1 cellular context compared by ENCODE assay signal in the genomic region with DNA sequence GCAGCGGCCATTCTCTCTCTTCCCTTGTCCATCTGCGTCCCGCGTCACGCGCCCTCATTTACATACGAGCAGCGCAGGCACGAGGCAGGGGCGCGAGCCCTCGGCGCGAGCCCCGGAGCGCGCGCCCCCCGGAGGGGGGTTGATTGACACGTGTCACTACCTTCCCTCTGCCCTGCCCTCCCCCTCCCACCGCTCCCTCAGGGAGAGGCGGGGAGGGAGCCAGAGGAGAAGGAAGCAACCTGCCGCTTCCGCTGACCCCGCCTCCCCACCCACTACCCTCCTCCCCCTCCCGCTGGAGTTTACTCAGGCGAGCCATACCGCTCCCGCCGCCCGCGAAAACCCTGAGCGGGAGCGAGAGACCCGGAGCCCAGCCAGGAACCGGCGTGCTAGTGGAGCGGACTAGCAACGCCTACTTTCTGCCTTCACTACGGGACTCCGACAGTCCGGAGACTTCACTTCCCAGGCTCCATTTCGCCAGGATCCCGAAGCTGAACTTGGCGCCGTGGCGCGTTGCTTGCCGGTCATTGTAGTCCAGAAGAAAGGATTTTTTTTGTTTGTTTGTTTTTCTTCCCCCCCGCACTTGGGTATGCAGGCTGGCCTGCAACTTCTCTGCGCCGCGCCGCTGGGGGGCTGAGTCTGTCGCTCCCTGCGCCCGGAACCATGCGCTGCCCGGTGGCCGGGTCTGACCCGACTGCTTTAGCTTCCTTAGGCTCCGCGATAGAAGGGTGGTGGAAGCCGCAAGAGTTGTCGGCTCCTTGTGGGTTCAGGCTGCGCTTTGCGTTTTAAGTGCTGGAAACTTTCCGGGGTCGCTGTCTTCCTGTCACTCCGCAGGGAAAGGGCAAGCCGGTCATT.
TF ChIP-seq lines count a peak whose summit lies in the region.

A gene (minus strand): TSS at position 36 of the 852 bp plus-strand sequence. CDS start 4 bp downstream, at position 32.

TF ChIP-seq in HepG2, 621 proteins besides CTCF, POLR2A, EP300 and RAD21 (continued from another document and continues in another):
- TF ChIP-seq, protein P1, sequence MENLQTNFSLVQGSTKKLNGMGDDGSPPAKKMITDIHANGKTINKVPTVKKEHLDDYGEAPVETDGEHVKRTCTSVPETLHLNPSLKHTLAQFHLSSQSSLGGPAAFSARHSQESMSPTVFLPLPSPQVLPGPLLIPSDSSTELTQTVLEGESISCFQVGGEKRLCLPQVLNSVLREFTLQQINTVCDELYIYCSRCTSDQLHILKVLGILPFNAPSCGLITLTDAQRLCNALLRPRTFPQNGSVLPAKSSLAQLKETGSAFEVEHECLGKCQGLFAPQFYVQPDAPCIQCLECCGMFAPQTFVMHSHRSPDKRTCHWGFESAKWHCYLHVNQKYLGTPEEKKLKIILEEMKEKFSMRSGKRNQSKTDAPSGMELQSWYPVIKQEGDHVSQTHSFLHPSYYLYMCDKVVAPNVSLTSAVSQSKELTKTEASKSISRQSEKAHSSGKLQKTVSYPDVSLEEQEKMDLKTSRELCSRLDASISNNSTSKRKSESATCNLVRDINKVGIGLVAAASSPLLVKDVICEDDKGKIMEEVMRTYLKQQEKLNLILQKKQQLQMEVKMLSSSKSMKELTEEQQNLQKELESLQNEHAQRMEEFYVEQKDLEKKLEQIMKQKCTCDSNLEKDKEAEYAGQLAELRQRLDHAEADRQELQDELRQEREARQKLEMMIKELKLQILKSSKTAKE (CRISPR knock-in tag; IDR thresholded peaks at IDR 0.05; ENCODE audit: borderline replicate concordance): no peak
- no peak for TF ChIP-seq PHF5A (CRISPR knock-in tag; IDR thresholded peaks at IDR 0.05; ENCODE audit: low read depth, unreplicated experiment)
- no peak for TF ChIP-seq JUND (CRISPR knock-in tag; IDR thresholded peaks at IDR 0.05)
- TF ChIP-seq, protein P2, sequence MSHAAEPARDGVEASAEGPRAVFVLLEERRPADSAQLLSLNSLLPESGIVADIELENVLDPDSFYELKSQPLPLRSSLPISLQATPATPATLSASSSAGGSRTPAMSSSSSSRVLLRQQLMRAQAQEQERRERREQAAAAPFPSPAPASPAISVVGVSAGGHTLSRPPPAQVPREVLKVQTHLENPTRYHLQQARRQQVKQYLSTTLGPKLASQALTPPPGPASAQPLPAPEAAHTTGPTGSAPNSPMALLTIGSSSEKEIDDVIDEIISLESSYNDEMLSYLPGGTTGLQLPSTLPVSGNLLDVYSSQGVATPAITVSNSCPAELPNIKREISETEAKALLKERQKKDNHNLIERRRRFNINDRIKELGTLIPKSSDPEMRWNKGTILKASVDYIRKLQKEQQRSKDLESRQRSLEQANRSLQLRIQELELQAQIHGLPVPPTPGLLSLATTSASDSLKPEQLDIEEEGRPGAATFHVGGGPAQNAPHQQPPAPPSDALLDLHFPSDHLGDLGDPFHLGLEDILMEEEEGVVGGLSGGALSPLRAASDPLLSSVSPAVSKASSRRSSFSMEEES (CRISPR knock-in tag; IDR thresholded peaks at IDR 0.05): peak; percentile 66; the same call in 1 of the 2 replicates
- no peak for TF ChIP-seq ZNF547 (CRISPR knock-in tag; IDR thresholded peaks at IDR 0.05)
- no peak for TF ChIP-seq TP53 (CRISPR knock-in tag; conservative IDR thresholded peaks at IDR 0.05)
- TF ChIP-seq DR1 (CRISPR knock-in tag; IDR thresholded peaks at IDR 0.05): no peak
- TF ChIP-seq, protein P3, sequence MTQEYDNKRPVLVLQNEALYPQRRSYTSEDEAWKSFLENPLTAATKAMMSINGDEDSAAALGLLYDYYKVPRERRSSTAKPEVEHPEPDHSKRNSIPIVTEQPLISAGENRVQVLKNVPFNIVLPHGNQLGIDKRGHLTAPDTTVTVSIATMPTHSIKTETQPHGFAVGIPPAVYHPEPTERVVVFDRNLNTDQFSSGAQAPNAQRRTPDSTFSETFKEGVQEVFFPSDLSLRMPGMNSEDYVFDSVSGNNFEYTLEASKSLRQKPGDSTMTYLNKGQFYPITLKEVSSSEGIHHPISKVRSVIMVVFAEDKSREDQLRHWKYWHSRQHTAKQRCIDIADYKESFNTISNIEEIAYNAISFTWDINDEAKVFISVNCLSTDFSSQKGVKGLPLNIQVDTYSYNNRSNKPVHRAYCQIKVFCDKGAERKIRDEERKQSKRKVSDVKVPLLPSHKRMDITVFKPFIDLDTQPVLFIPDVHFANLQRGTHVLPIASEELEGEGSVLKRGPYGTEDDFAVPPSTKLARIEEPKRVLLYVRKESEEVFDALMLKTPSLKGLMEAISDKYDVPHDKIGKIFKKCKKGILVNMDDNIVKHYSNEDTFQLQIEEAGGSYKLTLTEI (CRISPR knock-in tag; conservative IDR thresholded peaks at IDR 0.05): no peak
- TF ChIP-seq RBFOX2 (IDR thresholded peaks at IDR 0.05; ENCODE audit: low read depth, low read length): no peak
- TF ChIP-seq GATAD2A (CRISPR knock-in tag; IDR thresholded peaks at IDR 0.05): peak; percentile 64; the same call in 1 of the 2 replicates
- TF ChIP-seq THYN1 (CRISPR knock-in tag; IDR thresholded peaks at IDR 0.05; ENCODE audit: borderline replicate concordance, low read depth): peak; percentile 85; the same call in 1 of the 2 replicates
- peak; percentile 66; the same call in 1 of the 2 replicates for TF ChIP-seq ZNF788 (CRISPR knock-in tag; IDR thresholded peaks at IDR 0.05; ENCODE audit: borderline replicate concordance)
- TF ChIP-seq SRY (CRISPR knock-in tag; IDR thresholded peaks at IDR 0.05): no peak
- TF ChIP-seq MEF2D (CRISPR knock-in tag; IDR thresholded peaks at IDR 0.05): no peak
- TF ChIP-seq NFYC (CRISPR knock-in tag; IDR thresholded peaks at IDR 0.05): no peak; the same call in 1 of the 2 replicates
- no peak for TF ChIP-seq SMARCE1 (IDR thresholded peaks at IDR 0.05; ENCODE audit: borderline replicate concordance)
- peak; percentile 56; the same call in 1 of the 2 replicates for TF ChIP-seq GATAD1 (CRISPR knock-in tag; IDR thresholded peaks at IDR 0.05)
- TF ChIP-seq MTA3 (CRISPR knock-in tag; IDR thresholded peaks at IDR 0.05): no peak
- peak; percentile 93 for TF ChIP-seq ZNF292 (CRISPR knock-in tag; IDR thresholded peaks at IDR 0.05; ENCODE audit: borderline replicate concordance, low read depth)
- TF ChIP-seq, protein P4, sequence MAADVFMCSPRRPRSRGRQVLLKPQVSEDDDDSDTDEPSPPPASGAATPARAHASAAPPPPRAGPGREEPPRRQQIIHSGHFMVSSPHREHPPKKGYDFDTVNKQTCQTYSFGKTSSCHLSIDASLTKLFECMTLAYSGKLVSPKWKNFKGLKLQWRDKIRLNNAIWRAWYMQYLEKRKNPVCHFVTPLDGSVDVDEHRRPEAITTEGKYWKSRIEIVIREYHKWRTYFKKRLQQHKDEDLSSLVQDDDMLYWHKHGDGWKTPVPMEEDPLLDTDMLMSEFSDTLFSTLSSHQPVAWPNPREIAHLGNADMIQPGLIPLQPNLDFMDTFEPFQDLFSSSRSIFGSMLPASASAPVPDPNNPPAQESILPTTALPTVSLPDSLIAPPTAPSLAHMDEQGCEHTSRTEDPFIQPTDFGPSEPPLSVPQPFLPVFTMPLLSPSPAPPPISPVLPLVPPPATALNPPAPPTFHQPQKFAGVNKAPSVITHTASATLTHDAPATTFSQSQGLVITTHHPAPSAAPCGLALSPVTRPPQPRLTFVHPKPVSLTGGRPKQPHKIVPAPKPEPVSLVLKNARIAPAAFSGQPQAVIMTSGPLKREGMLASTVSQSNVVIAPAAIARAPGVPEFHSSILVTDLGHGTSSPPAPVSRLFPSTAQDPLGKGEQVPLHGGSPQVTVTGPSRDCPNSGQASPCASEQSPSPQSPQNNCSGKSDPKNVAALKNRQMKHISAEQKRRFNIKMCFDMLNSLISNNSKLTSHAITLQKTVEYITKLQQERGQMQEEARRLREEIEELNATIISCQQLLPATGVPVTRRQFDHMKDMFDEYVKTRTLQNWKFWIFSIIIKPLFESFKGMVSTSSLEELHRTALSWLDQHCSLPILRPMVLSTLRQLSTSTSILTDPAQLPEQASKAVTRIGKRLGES (CRISPR knock-in tag; IDR thresholded peaks at IDR 0.05; ENCODE audit: borderline replicate concordance): no peak
- TF ChIP-seq KDM4B (CRISPR knock-in tag; IDR thresholded peaks at IDR 0.05): no peak
- 0 out of 2 replicates have a peak, but pooled peaks have one; percentile 22 for TF ChIP-seq ZNF543 (CRISPR knock-in tag; IDR thresholded peaks at IDR 0.05)
- peak; percentile 64; the same call in 1 of the 2 replicates for TF ChIP-seq RNF2 (conservative IDR thresholded peaks at IDR 0.05; ENCODE audit: low read depth)
- TF ChIP-seq, protein P5, sequence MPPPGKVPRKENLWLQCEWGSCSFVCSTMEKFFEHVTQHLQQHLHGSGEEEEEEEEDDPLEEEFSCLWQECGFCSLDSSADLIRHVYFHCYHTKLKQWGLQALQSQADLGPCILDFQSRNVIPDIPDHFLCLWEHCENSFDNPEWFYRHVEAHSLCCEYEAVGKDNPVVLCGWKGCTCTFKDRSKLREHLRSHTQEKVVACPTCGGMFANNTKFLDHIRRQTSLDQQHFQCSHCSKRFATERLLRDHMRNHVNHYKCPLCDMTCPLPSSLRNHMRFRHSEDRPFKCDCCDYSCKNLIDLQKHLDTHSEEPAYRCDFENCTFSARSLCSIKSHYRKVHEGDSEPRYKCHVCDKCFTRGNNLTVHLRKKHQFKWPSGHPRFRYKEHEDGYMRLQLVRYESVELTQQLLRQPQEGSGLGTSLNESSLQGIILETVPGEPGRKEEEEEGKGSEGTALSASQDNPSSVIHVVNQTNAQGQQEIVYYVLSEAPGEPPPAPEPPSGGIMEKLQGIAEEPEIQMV (CRISPR knock-in tag; IDR thresholded peaks at IDR 0.05; ENCODE audit: low read depth): peak; percentile 42; the same call in 1 of the 2 replicates
- no peak for TF ChIP-seq ZNF776 (CRISPR knock-in tag; IDR thresholded peaks at IDR 0.05)
- peak; percentile 70; the same call in 1 of the 2 replicates for TF ChIP-seq YEATS2 (CRISPR knock-in tag; IDR thresholded peaks at IDR 0.05; ENCODE audit: borderline replicate concordance)
- TF ChIP-seq, protein P6, sequence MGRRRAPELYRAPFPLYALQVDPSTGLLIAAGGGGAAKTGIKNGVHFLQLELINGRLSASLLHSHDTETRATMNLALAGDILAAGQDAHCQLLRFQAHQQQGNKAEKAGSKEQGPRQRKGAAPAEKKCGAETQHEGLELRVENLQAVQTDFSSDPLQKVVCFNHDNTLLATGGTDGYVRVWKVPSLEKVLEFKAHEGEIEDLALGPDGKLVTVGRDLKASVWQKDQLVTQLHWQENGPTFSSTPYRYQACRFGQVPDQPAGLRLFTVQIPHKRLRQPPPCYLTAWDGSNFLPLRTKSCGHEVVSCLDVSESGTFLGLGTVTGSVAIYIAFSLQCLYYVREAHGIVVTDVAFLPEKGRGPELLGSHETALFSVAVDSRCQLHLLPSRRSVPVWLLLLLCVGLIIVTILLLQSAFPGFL (CRISPR knock-in tag; IDR thresholded peaks at IDR 0.05): no peak
- 0 out of 2 replicates have a peak, but pooled peaks have one; percentile 53 for TF ChIP-seq ZNF383 (CRISPR knock-in tag; IDR thresholded peaks at IDR 0.05; ENCODE audit: borderline replicate concordance)
- no peak for TF ChIP-seq MIER2 (CRISPR knock-in tag; IDR thresholded peaks at IDR 0.05)
- no peak for TF ChIP-seq ZFP37 (CRISPR knock-in tag; IDR thresholded peaks at IDR 0.05; ENCODE audit: borderline replicate concordance)
- TF ChIP-seq ZSCAN9 (CRISPR knock-in tag; IDR thresholded peaks at IDR 0.05; ENCODE audit: borderline replicate concordance): no peak; the same call in 1 of the 2 replicates
- TF ChIP-seq ZNF446 (CRISPR knock-in tag; IDR thresholded peaks at IDR 0.05): no peak
- TF ChIP-seq JDP2 (CRISPR knock-in tag; IDR thresholded peaks at IDR 0.05; ENCODE audit: borderline replicate concordance): no peak
- TF ChIP-seq GTF3A (CRISPR knock-in tag; conservative IDR thresholded peaks at IDR 0.05): 0 out of 2 replicates have a peak, but pooled peaks have one; percentile 67
- TF ChIP-seq ZNF331 (CRISPR knock-in tag; IDR thresholded peaks at IDR 0.05): no peak
- TF ChIP-seq ZNF431 (CRISPR knock-in tag; IDR thresholded peaks at IDR 0.05; ENCODE audit: borderline replicate concordance, low read depth): no peak
- TF ChIP-seq, protein P7, sequence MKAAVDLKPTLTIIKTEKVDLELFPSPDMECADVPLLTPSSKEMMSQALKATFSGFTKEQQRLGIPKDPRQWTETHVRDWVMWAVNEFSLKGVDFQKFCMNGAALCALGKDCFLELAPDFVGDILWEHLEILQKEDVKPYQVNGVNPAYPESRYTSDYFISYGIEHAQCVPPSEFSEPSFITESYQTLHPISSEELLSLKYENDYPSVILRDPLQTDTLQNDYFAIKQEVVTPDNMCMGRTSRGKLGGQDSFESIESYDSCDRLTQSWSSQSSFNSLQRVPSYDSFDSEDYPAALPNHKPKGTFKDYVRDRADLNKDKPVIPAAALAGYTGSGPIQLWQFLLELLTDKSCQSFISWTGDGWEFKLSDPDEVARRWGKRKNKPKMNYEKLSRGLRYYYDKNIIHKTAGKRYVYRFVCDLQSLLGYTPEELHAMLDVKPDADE (CRISPR knock-in tag; IDR thresholded peaks at IDR 0.05): no peak
- TF ChIP-seq, protein P8, sequence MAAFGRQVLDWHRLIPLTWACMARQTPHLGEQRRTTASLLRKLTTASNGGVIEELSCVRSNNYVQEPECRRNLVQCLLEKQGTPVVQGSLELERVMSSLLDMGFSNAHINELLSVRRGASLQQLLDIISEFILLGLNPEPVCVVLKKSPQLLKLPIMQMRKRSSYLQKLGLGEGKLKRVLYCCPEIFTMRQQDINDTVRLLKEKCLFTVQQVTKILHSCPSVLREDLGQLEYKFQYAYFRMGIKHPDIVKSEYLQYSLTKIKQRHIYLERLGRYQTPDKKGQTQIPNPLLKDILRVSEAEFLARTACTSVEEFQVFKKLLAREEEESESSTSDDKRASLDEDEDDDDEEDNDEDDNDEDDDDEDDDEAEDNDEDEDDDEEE (CRISPR knock-in tag; IDR thresholded peaks at IDR 0.05): no peak; the same call in 1 of the 2 replicates
- no peak for TF ChIP-seq NBN (conservative IDR thresholded peaks at IDR 0.05)
- TF ChIP-seq ZNF841 (CRISPR knock-in tag; IDR thresholded peaks at IDR 0.05; ENCODE audit: borderline replicate concordance): no peak
- TF ChIP-seq SNAPC2 (CRISPR knock-in tag; IDR thresholded peaks at IDR 0.05): 0 out of 2 replicates have a peak, but pooled peaks have one; percentile 69
- TF ChIP-seq NCOA2 (CRISPR knock-in tag; IDR thresholded peaks at IDR 0.05): 0 out of 2 replicates have a peak, but pooled peaks have one; percentile 10
- TF ChIP-seq REXO4 (CRISPR knock-in tag; IDR thresholded peaks at IDR 0.05; ENCODE audit: borderline replicate concordance): no peak
- TF ChIP-seq, protein P9, sequence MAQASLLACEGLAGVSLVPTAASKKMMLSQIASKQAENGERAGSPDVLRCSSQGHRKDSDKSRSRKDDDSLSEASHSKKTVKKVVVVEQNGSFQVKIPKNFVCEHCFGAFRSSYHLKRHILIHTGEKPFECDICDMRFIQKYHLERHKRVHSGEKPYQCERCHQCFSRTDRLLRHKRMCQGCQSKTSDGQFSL (CRISPR knock-in tag; IDR thresholded peaks at IDR 0.05): peak; percentile 94
- no peak for TF ChIP-seq ZNF720 (CRISPR knock-in tag; IDR thresholded peaks at IDR 0.05)
- TF ChIP-seq, protein P10, sequence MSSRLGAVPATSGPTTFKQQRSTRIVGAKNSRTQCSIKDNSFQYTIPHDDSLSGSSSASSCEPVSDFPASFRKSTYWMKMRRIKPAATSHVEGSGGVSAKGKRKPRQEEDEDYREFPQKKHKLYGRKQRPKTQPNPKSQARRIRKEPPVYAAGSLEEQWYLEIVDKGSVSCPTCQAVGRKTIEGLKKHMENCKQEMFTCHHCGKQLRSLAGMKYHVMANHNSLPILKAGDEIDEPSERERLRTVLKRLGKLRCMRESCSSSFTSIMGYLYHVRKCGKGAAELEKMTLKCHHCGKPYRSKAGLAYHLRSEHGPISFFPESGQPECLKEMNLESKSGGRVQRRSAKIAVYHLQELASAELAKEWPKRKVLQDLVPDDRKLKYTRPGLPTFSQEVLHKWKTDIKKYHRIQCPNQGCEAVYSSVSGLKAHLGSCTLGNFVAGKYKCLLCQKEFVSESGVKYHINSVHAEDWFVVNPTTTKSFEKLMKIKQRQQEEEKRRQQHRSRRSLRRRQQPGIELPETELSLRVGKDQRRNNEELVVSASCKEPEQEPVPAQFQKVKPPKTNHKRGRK (CRISPR knock-in tag; IDR thresholded peaks at IDR 0.05): no peak
- TF ChIP-seq PCBP2 (optimal IDR thresholded peaks at IDR 0.05; ENCODE audit: low read depth, low read length, poor library complexity, severe bottlenecking): no peak
